ENCODE assay signal across 17 cellular contexts in genomic region chr20:51067792-51068191, GRCh38. TPM values are rescaled to one million over a fixed set of nuclear protein-coding genes. Genes with fewer than 3 reads are reported as not detected.
DNase-seq lines count a peak whose midpoint lies in the region; ATAC-seq, FAIRE-seq and TF ChIP-seq lines count a peak whose summit lies in the region.
"Had no signal": no experiment of that assay in that cellular context is flagged by ENCODE, and none has a peak within 500 bp of the region (broad histone marks: within the 10 kb centered on the region; RNA-seq: fewer than 3 reads in every experiment).

No MANE protein-coding gene starts in this region.

- no peak overlapping the region for H4K5ac ChIP-seq in H9 (ENCODE audit: insufficient read length, low read depth, low read length)

- H3K27ac Mint-ChIP-seq in H9: no peak overlapping the region

- FAIRE-seq in RCC 7860 (lab: Jason Lieb, UNC) (peak; percentile 60), endothelial cell of umbilical vein (lab: Jason Lieb, UNC) (no peak)
- FAIRE-seq: A549, GM12878 had no signal

- no TSS peak for BruUV-seq in endothelial cell of umbilical vein (replicated peaks; lab: Mats Ljungman, UMichigan)

- H3K4me1 ChIP-seq in H9 (ENCODE audit: insufficient read depth, low read length): no peaks in the 10 kb centered on the region
- no peaks in the 10 kb centered on the region for H3K4me1 ChIP-seq in endothelial cell of umbilical vein (ENCODE audit: control insufficient read depth, extremely low read depth, insufficient read depth, low read length)
- peaks cover 1 to 6% of the 10 kb centered on the region in 2 donors for H3K4me1 ChIP-seq in neuronal stem cell (ENCODE audit: control insufficient read depth in 2 of 2, insufficient read depth in 1 of 2, low read depth in 1 of 2, low read length in 2 of 2)
- H3K4me1 ChIP-seq in SJCRH30: no peaks in the 10 kb centered on the region
- H3K4me1 ChIP-seq: A549 had no signal

- TF ChIP-seq POLR2A in endothelial cell of umbilical vein (IDR thresholded peaks at IDR 0.05; ENCODE audit: low read depth, low read length): no peak

- H3K4me3 ChIP-seq in endothelial cell of umbilical vein (replicated peaks in 1 of 3; ENCODE audit: insufficient read depth in 1 of 3, low read depth in 1 of 3, low read length in 3 of 3): no peak overlapping the region
- no peak overlapping the region for H3K4me3 ChIP-seq in neuronal stem cell (ENCODE audit: low read length in 2 of 2)
- H3K4me3 ChIP-seq in SJCRH30: no peak overlapping the region
- H3K4me3 ChIP-seq: A549, GM12878, GM23248, PC-9 had no signal

- CTCF ChIA-PET in endothelial cell of umbilical vein (lab: Charles Lee): interaction anchor here (0.8 to 1.2 kb wide), 5 partner anchors 8 to 225 kb away, joined by 3 to 6 read pairs (median 3); no protein-coding TSS in a partner anchor

- H4K91ac ChIP-seq in H9 (ENCODE audit: insufficient read length, low read depth, low read length) (no peak overlapping the region), neuronal stem cell (ENCODE audit: low read depth, low read length, poor library complexity) (no peak overlapping the region)

- H3K36me3 ChIP-seq in endothelial cell of umbilical vein (ENCODE audit: control insufficient read depth in 2 of 2, extremely low read depth in 1 of 2, insufficient read depth in 2 of 2, low read length in 2 of 2) (no peaks in the 10 kb centered on the region), neuronal stem cell (replicated peaks in 1 of 2; ENCODE audit: control insufficient read depth in 2 of 2, insufficient read depth in 2 of 2, low read length in 2 of 2) (no peaks in the 10 kb centered on the region), SJCRH30 (no peaks in the 10 kb centered on the region)

- dilution Hi-C loops in endothelial cell of umbilical vein (cut with MboI; ENCODE audit: extremely low pct_ligation_motif_present, low sequenced_read_pairs): no loop called here

- H3K4me3 Mint-ChIP-seq in H9: no peak overlapping the region

- H2BK5ac ChIP-seq in H9 (ENCODE audit: insufficient read length, low read length) (no peak overlapping the region), neuronal stem cell (ENCODE audit: low read length) (no peak overlapping the region)

- no peak overlapping the region for H3T11ph ChIP-seq in H9 (ENCODE audit: low read length)

- H3K18ac ChIP-seq in H9 (ENCODE audit: insufficient read length, low read depth, low read length) (no peak overlapping the region), neuronal stem cell (ENCODE audit: low read length) (no peak overlapping the region)

- H4K8ac ChIP-seq in H9 (replicated peaks; ENCODE audit: insufficient read length, low read depth, low read length) (no peak overlapping the region), neuronal stem cell (ENCODE audit: low read depth, low read length) (no peak overlapping the region)

- H3K14ac ChIP-seq in H9 (ENCODE audit: insufficient read depth, low read length) (no peak overlapping the region), neuronal stem cell (ENCODE audit: low read length) (no peak overlapping the region)

- H3K79me1 ChIP-seq in H9 (ENCODE audit: insufficient read depth, low read depth, low read length, poor library complexity, severe bottlenecking) (no peaks in the 10 kb centered on the region), neuronal stem cell (ENCODE audit: low read depth, low read length) (no peaks in the 10 kb centered on the region)

- H2BK120ac ChIP-seq in H9 (ENCODE audit: low read depth, low read length, poor library complexity, severe bottlenecking) (no peak overlapping the region), neuronal stem cell (ENCODE audit: low read depth, low read length) (no peak overlapping the region)

- no peak overlapping the region for H2AK5ac ChIP-seq in H9 (ENCODE audit: insufficient read length, low read length)
- no peak overlapping the region for H2AK5ac ChIP-seq in neuronal stem cell (ENCODE audit: low read depth, low read length)

- TF ChIP-seq CTCF in H9 (conservative IDR thresholded peaks at IDR 0.05) (no peak), endothelial cell of umbilical vein (IDR thresholded peaks at IDR 0.05; ENCODE audit: extremely low read depth in 1 of 2, insufficient read depth in 1 of 2, low read depth in 1 of 2, low read length in 2 of 2) (no peak)

- WGBS in H9 (ENCODE audit: extremely low coverage, insufficient read length, low lambda C conversion rate): no CpG with 5 or more reads among the region's 5 CpGs
- no CpG with 5 or more reads among the region's 5 CpGs for WGBS in neuronal stem cell (ENCODE audit: extremely low coverage in 2 of 2, insufficient read length in 2 of 2, insufficient replicate concordance in 1 of 2), 2 donors

- H3K27me3 ChIP-seq in H9 (ENCODE audit: insufficient read depth, low read length) (no peaks in the 10 kb centered on the region), endothelial cell of umbilical vein (ENCODE audit: control insufficient read depth in 2 of 2, insufficient read depth in 2 of 2, low read length in 2 of 2) (peaks cover 0 to 10% of the 10 kb centered on the region in 2 experiments), neuronal stem cell (ENCODE audit: control insufficient read depth in 3 of 3, insufficient read depth in 3 of 3, low read depth in 1 of 3, low read length in 3 of 3) (no peaks in the 10 kb centered on the region), SJCRH30 (peaks cover 19% of the 10 kb centered on the region)

- no peaks in the 10 kb centered on the region for H3K9me3 ChIP-seq in H9 (ENCODE audit: control insufficient read depth, low read depth, low read length)
- no peaks in the 10 kb centered on the region for H3K9me3 ChIP-seq in endothelial cell of umbilical vein (replicated peaks; ENCODE audit: control insufficient read depth, insufficient read depth, low read length)
- no peaks in the 10 kb centered on the region for H3K9me3 ChIP-seq in neuronal stem cell (replicated peaks in 1 of 2; ENCODE audit: control insufficient read depth in 2 of 2, insufficient read depth in 1 of 2, low read depth in 1 of 2, low read length in 2 of 2)
- H3K9me3 ChIP-seq in SJCRH30 (replicated peaks): no peaks in the 10 kb centered on the region

- H3K23ac ChIP-seq in H9 (ENCODE audit: insufficient read length, low read depth, low read length) (no peak overlapping the region), neuronal stem cell (ENCODE audit: low read depth, low read length, poor library complexity) (no peak overlapping the region)

- no peaks in the 10 kb centered on the region for H3K36me3 Mint-ChIP-seq in H9 (ENCODE audit: insufficient read depth in 1 of 3, low read depth in 3 of 3)

- H3K79me2 ChIP-seq in H9 (ENCODE audit: insufficient read depth, low read length) (no peaks in the 10 kb centered on the region), endothelial cell of umbilical vein (ENCODE audit: control insufficient read depth, insufficient read depth, low read length) (no peaks in the 10 kb centered on the region)

- peaks cover 8 to 12% of the 10 kb centered on the region in 2 experiments for H3K4me1 Mint-ChIP-seq in H9

- H3K4ac ChIP-seq in H9 (ENCODE audit: low read depth, low read length) (no peak overlapping the region), neuronal stem cell (ENCODE audit: low read length) (no peak overlapping the region)

- H4K20me1 ChIP-seq in H9 (ENCODE audit: control insufficient read depth, insufficient read depth, insufficient read length): no peaks in the 10 kb centered on the region
- H4K20me1 ChIP-seq in endothelial cell of umbilical vein (replicated peaks; ENCODE audit: control insufficient read depth, extremely low read depth, insufficient read depth, low read length): no peaks in the 10 kb centered on the region

- H2BK20ac ChIP-seq in H9 (ENCODE audit: low read depth, low read length, poor library complexity, severe bottlenecking): no peak overlapping the region

- no peak overlapping the region for H3K27ac ChIP-seq in H9 (ENCODE audit: insufficient read length, low read depth, low read length)
- H3K27ac ChIP-seq in endothelial cell of umbilical vein (ENCODE audit: insufficient read depth, low read depth, low read length): no peak overlapping the region
- H3K27ac ChIP-seq in neuronal stem cell (replicated peaks; ENCODE audit: low read length): no peak overlapping the region
- no peak overlapping the region for H3K27ac ChIP-seq in SJCRH30
- H3K27ac ChIP-seq: A549, GM23248, PC-9 had no signal

- ATAC-seq in SK-N-SH treated with all-trans-retinoic acid at 6 μM for 48 hours (no peak), HG03045 (IDR thresholded peaks at IDR 0.05; ENCODE audit: unreplicated experiment) (no peak)
- ATAC-seq: A549, GM12878, Right ventricle myocardium inferior had no signal

- H3K23me2 ChIP-seq in H9 (ENCODE audit: insufficient read length, low read depth, low read length, poor library complexity, severe bottlenecking): no peaks in the 10 kb centered on the region

- H3K4me2 ChIP-seq in H9 (ENCODE audit: insufficient read depth, insufficient read length, low read length) (no peak overlapping the region), endothelial cell of umbilical vein (ENCODE audit: insufficient read depth, low read length) (no peak overlapping the region), neuronal stem cell (ENCODE audit: insufficient read depth, low read length, poor library complexity, severe bottlenecking) (no peak overlapping the region)
- H3K4me2 ChIP-seq: A549, PC-9 had no signal

- H3K27me3 Mint-ChIP-seq in H9 (ENCODE audit: low read depth): peaks cover 6% of the 10 kb centered on the region

- H3K9ac ChIP-seq in H9 (ENCODE audit: extremely low read depth, insufficient read length, low read length): no peak overlapping the region
- no peak overlapping the region for H3K9ac ChIP-seq in endothelial cell of umbilical vein (replicated peaks; ENCODE audit: extremely low read depth, insufficient read depth, low read length)
- no peak overlapping the region for H3K9ac ChIP-seq in neuronal stem cell (ENCODE audit: low read depth, low read length, poor library complexity)
- H3K9ac ChIP-seq: GM23248 had no signal

- H2BK12ac ChIP-seq in H9 (ENCODE audit: insufficient read length, low read depth, low read length): no peak overlapping the region
- H2BK12ac ChIP-seq in neuronal stem cell (ENCODE audit: low read length): no peak overlapping the region

- H3K9me3 Mint-ChIP-seq in H9: no peaks in the 10 kb centered on the region; a peak in 1 of 5 replicates

- H2AFZ ChIP-seq in H9 (ENCODE audit: low read length) (peak overlapping the region; percentile 56), endothelial cell of umbilical vein (ENCODE audit: low read depth, low read length) (no peak overlapping the region), neuronal stem cell (ENCODE audit: low read length) (peak overlapping the region; percentile 66)
- H2AFZ ChIP-seq: GM23248, PC-9 had no signal

- POLR2A ChIA-PET in endothelial cell of umbilical vein (lab: Charles Lee): no interaction called here

- no peaks in the 10 kb centered on the region for H3K9me1 ChIP-seq in endothelial cell of umbilical vein (replicated peaks; ENCODE audit: control insufficient read depth, extremely low read depth, insufficient read depth, low read length)

- no peak overlapping the region for H3K56ac ChIP-seq in H9 (ENCODE audit: insufficient read length, low read depth, low read length)

- intact Hi-C loops in endothelial cell of umbilical vein (cut with micrococcal nuclease): no loop called here

- DNase-seq in H9: no peak
- DNase-seq in RCC 7860 (ENCODE audit: low spot score): peak; percentile 33
- DNase-seq in endothelial cell of umbilical vein (ENCODE audit: low read depth, low spot score): peak; percentile 16
- DNase-seq in neuronal stem cell (ENCODE audit: low spot score): no peak
- DNase-seq in NCI-H2171 (lab: John Stamatoyannopoulos, UW): no peak
- no peak for DNase-seq in SJCRH30
- DNase-seq: AML-193, DMS79, GM23248, NCI-H2107, NCI-H69, PC-9 had no signal

- no peak overlapping the region for H2BK15ac ChIP-seq in H9 (ENCODE audit: low read depth, low read length)
- no peak overlapping the region for H2BK15ac ChIP-seq in neuronal stem cell (ENCODE audit: low read length)

RNA-seq across cellular contexts. Expression of gene KCNG1, which starts 44.9 kb away (rescaled TPM):
- total RNA-seq in H9 (2021) (11.5 and 13.2 TPM in 2 replicates), endothelial cell of umbilical vein (0.37 and 1.1 TPM in 2 replicates)
- polyA plus RNA-seq in endothelial cell of umbilical vein: 0.22 and 0.24 TPM in 2 replicates
- 0.14 and 0.17 TPM in 2 replicates for polyA plus RNA-seq in endothelial cell of umbilical vein (2011; cell fraction: cytosol; rRNA removed)
- polyA plus RNA-seq in endothelial cell of umbilical vein (2011; cell fraction: nucleus; rRNA removed): 0.08 and 0.46 TPM in 2 replicates
- polyA plus RNA-seq in endothelial cell of umbilical vein (2012): 0.78 and 0.97 TPM in 2 replicates
- 0.19 TPM in 1 of 2 replicates, not detected in the other for polyA minus RNA-seq in endothelial cell of umbilical vein
- not detected for polyA minus RNA-seq in endothelial cell of umbilical vein (2011; cell fraction: cytosol; rRNA and poly(A)+ RNA removed)
- polyA minus RNA-seq in endothelial cell of umbilical vein (2011; cell fraction: nucleus; rRNA and poly(A)+ RNA removed): not detected in 2 replicates
- 8.5 TPM for polyA plus RNA-seq in neuronal stem cell (2013, experiment 1 of 2)
- polyA plus RNA-seq in neuronal stem cell (2013, experiment 2 of 2): 8.4 TPM
- total RNA-seq in SJCRH30 (2014; rRNA removed; shearing (Covaris generic)): 7.4 and 9.3 TPM in 2 replicates
- total RNA-seq: GM12878, PC-9 had no signal
- polyA plus RNA-seq: GM12878 had no signal

Comparison
In these comparisons a context has a peak if more than half of its experiments do, and no peak if none do; other contexts are left out.
1. DNase-seq: peak in RCC 7860 (single experiment) and endothelial cell of umbilical vein (single experiment); none in H9 (single experiment), neuronal stem cell (single experiment), NCI-H2171 (single experiment) and SJCRH30 (0 of 2).